1 cellular context compared by ENCODE assay signal in the genomic region with DNA sequence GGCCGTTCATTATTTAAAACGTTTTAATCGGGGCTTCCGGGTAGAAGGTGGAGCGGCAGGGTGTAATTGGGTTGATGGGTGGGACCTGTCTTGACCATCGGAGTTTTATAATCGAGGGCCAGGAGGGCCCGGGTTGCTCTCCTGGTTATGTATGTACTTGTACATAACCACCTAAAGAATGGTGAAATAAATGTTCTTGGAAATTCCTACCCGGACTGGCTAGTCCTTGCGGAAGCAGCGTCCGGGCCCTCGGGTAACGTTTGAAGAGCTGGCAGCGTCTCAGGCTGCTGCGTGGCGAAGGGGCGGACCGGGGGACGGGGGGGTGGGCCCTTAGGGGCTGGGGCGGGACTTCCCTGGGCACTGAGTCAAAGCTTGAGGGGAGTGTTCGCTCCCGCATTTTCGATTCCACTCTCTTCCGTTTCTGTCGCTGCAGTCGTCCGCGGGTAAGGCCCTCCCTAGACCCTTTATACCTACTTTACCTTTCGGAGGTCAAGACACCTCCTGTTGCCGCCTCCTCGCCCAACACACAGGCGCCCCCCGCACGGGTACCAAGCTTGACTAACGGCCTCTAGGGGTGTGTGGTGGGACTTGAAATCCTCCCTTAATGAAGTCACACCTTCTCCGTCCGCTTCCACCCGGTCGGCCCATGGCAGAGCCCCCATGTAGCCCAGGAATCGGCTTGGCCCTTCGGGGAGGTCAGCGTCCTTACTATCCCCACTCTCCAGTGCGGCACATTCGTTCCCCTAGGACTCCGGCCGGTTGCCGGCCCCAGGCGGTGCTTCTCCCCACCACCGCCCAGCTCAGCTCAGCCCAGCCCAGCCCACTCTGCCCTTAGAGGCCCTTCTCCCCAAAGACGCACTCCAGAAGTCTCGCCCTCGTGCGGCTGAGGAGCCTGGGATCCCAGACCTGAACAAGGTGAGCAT.
A peak's percentile ranks its signal among the peaks of the same experiment; 100 is the strongest.
TF ChIP-seq lines count a peak whose summit lies in the region.

A gene with protein sequence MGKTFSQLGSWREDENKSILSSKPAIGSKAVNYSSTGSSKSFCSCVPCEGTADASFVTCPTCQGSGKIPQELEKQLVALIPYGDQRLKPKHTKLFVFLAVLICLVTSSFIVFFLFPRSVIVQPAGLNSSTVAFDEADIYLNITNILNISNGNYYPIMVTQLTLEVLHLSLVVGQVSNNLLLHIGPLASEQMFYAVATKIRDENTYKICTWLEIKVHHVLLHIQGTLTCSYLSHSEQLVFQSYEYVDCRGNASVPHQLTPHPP (plus strand): TSS at position 396 of the 923 bp plus-strand sequence. CDS start 1,167 bp downstream, outside the sequence.

TF ChIP-seq in A549, 52 proteins besides CTCF, POLR2A, EP300 and RAD21 (continued from another document):
- TF ChIP-seq, protein P1, sequence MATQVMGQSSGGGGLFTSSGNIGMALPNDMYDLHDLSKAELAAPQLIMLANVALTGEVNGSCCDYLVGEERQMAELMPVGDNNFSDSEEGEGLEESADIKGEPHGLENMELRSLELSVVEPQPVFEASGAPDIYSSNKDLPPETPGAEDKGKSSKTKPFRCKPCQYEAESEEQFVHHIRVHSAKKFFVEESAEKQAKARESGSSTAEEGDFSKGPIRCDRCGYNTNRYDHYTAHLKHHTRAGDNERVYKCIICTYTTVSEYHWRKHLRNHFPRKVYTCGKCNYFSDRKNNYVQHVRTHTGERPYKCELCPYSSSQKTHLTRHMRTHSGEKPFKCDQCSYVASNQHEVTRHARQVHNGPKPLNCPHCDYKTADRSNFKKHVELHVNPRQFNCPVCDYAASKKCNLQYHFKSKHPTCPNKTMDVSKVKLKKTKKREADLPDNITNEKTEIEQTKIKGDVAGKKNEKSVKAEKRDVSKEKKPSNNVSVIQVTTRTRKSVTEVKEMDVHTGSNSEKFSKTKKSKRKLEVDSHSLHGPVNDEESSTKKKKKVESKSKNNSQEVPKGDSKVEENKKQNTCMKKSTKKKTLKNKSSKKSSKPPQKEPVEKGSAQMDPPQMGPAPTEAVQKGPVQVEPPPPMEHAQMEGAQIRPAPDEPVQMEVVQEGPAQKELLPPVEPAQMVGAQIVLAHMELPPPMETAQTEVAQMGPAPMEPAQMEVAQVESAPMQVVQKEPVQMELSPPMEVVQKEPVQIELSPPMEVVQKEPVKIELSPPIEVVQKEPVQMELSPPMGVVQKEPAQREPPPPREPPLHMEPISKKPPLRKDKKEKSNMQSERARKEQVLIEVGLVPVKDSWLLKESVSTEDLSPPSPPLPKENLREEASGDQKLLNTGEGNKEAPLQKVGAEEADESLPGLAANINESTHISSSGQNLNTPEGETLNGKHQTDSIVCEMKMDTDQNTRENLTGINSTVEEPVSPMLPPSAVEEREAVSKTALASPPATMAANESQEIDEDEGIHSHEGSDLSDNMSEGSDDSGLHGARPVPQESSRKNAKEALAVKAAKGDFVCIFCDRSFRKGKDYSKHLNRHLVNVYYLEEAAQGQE (IDR thresholded peaks at IDR 0.05): no peak
- TF ChIP-seq CHD4 (IDR thresholded peaks at IDR 0.05; ENCODE audit: borderline replicate concordance) (no peak), HEYL (CRISPR knock-in tag; IDR thresholded peaks at IDR 0.05) (no peak), JUN (IDR thresholded peaks at IDR 0.05) (peak in 1 of 2 experiments; percentile 77; a peak in 3 of 5 replicates), ESRRA (IDR thresholded peaks at IDR 0.05; ENCODE audit: borderline replicate concordance, low read length) (no peak), MAFK (IDR thresholded peaks at IDR 0.05; ENCODE audit: partially characterized antibody) (no peak), EHMT2 (IDR thresholded peaks at IDR 0.05; ENCODE audit: low read depth) (no peak), CBX8 (IDR thresholded peaks at IDR 0.05) (no peak), TFCP2L1 (CRISPR knock-in tag; IDR thresholded peaks at IDR 0.05) (no peak), CHD2 (IDR thresholded peaks at IDR 0.05; ENCODE audit: low read length, partially characterized antibody) (no peak), RFX5 (IDR thresholded peaks at IDR 0.05) (no peak), PHF8 (IDR thresholded peaks at IDR 0.05; ENCODE audit: borderline replicate concordance, low read depth) (peak; percentile 45; the same call in 1 of the 2 replicates), MYC (IDR thresholded peaks at IDR 0.05; ENCODE audit: borderline replicate concordance, low read length) (no peak), CBX2 (IDR thresholded peaks at IDR 0.05; ENCODE audit: borderline replicate concordance, low read depth) (no peak), KDM5A (IDR thresholded peaks at IDR 0.05) (no peak), TP53 (CRISPR knock-in tag; IDR thresholded peaks at IDR 0.05) (no peak), MAZ (IDR thresholded peaks at IDR 0.05; ENCODE audit: borderline replicate concordance, low read depth, low read length) (no peak), BHLHE40 (IDR thresholded peaks at IDR 0.05; ENCODE audit: low read depth, low read length) (no peak), FOSL2 (IDR thresholded peaks at IDR 0.05) (no peak), FOSL2 (CRISPR knock-in tag; IDR thresholded peaks at IDR 0.05) (0 out of 2 replicates have a peak, but pooled peaks have one; percentile 10)
- TF ChIP-seq, protein P2, sequence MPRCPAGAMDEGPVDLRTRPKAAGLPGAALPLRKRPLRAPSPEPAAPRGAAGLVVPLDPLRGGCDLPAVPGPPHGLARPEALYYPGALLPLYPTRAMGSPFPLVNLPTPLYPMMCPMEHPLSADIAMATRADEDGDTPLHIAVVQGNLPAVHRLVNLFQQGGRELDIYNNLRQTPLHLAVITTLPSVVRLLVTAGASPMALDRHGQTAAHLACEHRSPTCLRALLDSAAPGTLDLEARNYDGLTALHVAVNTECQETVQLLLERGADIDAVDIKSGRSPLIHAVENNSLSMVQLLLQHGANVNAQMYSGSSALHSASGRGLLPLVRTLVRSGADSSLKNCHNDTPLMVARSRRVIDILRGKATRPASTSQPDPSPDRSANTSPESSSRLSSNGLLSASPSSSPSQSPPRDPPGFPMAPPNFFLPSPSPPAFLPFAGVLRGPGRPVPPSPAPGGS (IDR thresholded peaks at IDR 0.05): peak; percentile 51; the same call in 1 of the 3 replicates
